Comparison of ENCODE assay signal across 1 cellular context in genomic region chr13:41075034-41075433, GRCh38.
TF ChIP-seq lines count a peak whose summit lies in the region.

No MANE protein-coding gene starts in this region.

TF ChIP-seq in GM23338, 12 proteins besides CTCF, POLR2A, EP300 and RAD21 (continued from another document):
- TF ChIP-seq ZNF462 (CRISPR knock-in tag; IDR thresholded peaks at IDR 0.05) (no peak), POLR2AphosphoS5 (IDR thresholded peaks at IDR 0.05; ENCODE audit: low read depth) (no peak), JUNB (IDR thresholded peaks at IDR 0.05; ENCODE audit: unreplicated experiment) (no peak), EZH2 (IDR thresholded peaks at IDR 0.05; ENCODE audit: low read depth, unreplicated experiment) (no peak)
TF ChIP-seq in GM23338: peak in this region for 0.
